In genomic region chr10:113477451-113477850, GRCh38 we compare ENCODE assay signal across 33 cellular contexts.
"Had no signal": no experiment of that assay in that cellular context is flagged by ENCODE, and none has a peak within 500 bp of the region (broad histone marks: within the 10 kb centered on the region; RNA-seq: fewer than 3 reads in every experiment).

No MANE protein-coding gene starts in this region.

- H3K4me3 Mint-ChIP-seq: activated B cell treated with CpG ODN at 0.5 μM for 24 hours; activated CD4-positive, alpha-beta memory T cell treated with anti-CD3 and anti-CD28 coated beads for 36 hours; activated CD4-positive, alpha-beta T cell treated with anti-CD3 and anti-CD28 coated beads for 36 hours; activated CD4-positive, alpha-beta T cell treated with anti-CD3 and anti-CD28 coated beads, Interleukin-2, amount 10 ng/mL, durations not matched to agents 24 days and 14 days; activated CD8-positive, alpha-beta memory T cell treated with anti-CD3 and anti-CD28 coated beads, Interleukin-2, amount 10 ng/mL, durations not matched to agents 7 days and 5 days; activated CD8-positive, alpha-beta T cell treated with anti-CD3 and anti-CD28 coated beads, Interleukin-2, amount 10 ng/mL, durations not matched to agents 7 days and 5 days; activated naive CD4-positive, alpha-beta T cell treated with anti-CD3 and anti-CD28 coated beads, Interleukin-2, amount 10 ng/mL, durations not matched to agents 7 days and 5 days; activated naive CD8-positive, alpha-beta T cell treated with anti-CD3 and anti-CD28 coated beads, Interleukin-2, amount 10 ng/mL, durations not matched to agents 7 days and 5 days; dendritic cell treated with granulocyte-macrophage colony-stimulating factor and Interleukin-4, amounts not matched to agents 40 ng/mL and 50 ng/mL, for 4 days; endodermal cell; T-helper 17 cell; T-helper 2 cell treated with Interferon-gamma antibody and Interleukin-4, amounts not matched to agents 5 μg/mL and 100 μg/mL, for 36 hours had no signal

- H3K36me3 ChIP-seq: cardiac muscle cell, colonic mucosa, gastrocnemius medialis, WERI-Rb-1 had no signal

- H3K9me3 ChIP-seq: colonic mucosa had no signal

- H3K27ac ChIP-seq: body of pancreas, cardiac muscle cell, colonic mucosa, dorsolateral prefrontal cortex, foreskin keratinocyte, gastrocnemius medialis, WERI-Rb-1 had no signal

- H3K4me1 Mint-ChIP-seq: activated B cell treated with CpG ODN at 0.5 μM for 24 hours; activated CD4-positive, alpha-beta T cell treated with anti-CD3 and anti-CD28 coated beads for 36 hours; activated CD4-positive, alpha-beta T cell treated with anti-CD3 and anti-CD28 coated beads, Interleukin-2, amount 10 ng/mL, durations not matched to agents 24 days and 14 days; activated CD8-positive, alpha-beta memory T cell treated with anti-CD3 and anti-CD28 coated beads, Interleukin-2, amount 10 ng/mL, durations not matched to agents 7 days and 5 days; activated naive CD4-positive, alpha-beta T cell treated with anti-CD3 and anti-CD28 coated beads, Interleukin-2, amount 10 ng/mL, durations not matched to agents 7 days and 5 days; activated naive CD8-positive, alpha-beta T cell treated with anti-CD3 and anti-CD28 coated beads, Interleukin-2, amount 10 ng/mL, durations not matched to agents 7 days and 5 days; T-helper 17 cell had no signal

- H3K27me3 Mint-ChIP-seq: activated B cell treated with CpG ODN at 0.5 μM for 24 hours; activated CD4-positive, alpha-beta T cell treated with anti-CD3 and anti-CD28 coated beads, Interleukin-2, amount 10 ng/mL, durations not matched to agents 24 days and 14 days; activated naive CD4-positive, alpha-beta T cell treated with anti-CD3 and anti-CD28 coated beads, Interleukin-2, amount 10 ng/mL, durations not matched to agents 7 days and 5 days had no signal

- ATAC-seq: activated CD4-positive, alpha-beta T cell treated with anti-CD3 and anti-CD28 coated beads for 36 hours; activated CD4-positive, CD25-positive, alpha-beta regulatory T cell treated with anti-CD3 and anti-CD28 coated beads, Interleukin-2, amount 50 U/mL, for 24 hours; activated CD8-positive, alpha-beta memory T cell treated with anti-CD3 and anti-CD28 coated beads, Interleukin-2, amount 10 ng/mL, durations not matched to agents 7 days and 5 days; activated CD8-positive, alpha-beta T cell treated with anti-CD3 and anti-CD28 coated beads, Interleukin-2, amount 10 ng/mL, durations not matched to agents 7 days and 5 days; activated naive CD4-positive, alpha-beta T cell treated with anti-CD3 and anti-CD28 coated beads, Interleukin-2, amount 50 U/mL, for 72 hours; body of pancreas; esophagus mucosa; foreskin keratinocyte; gastrocnemius medialis; T-helper 17 cell had no signal

- H3K27ac Mint-ChIP-seq: activated B cell treated with CpG ODN at 0.5 μM for 24 hours; activated CD4-positive, alpha-beta memory T cell treated with anti-CD3 and anti-CD28 coated beads for 36 hours; activated CD4-positive, alpha-beta T cell treated with anti-CD3 and anti-CD28 coated beads for 36 hours; activated CD4-positive, alpha-beta T cell treated with anti-CD3 and anti-CD28 coated beads, Interleukin-2, amount 10 ng/mL, durations not matched to agents 24 days and 14 days; activated CD8-positive, alpha-beta memory T cell treated with anti-CD3 and anti-CD28 coated beads, Interleukin-2, amount 10 ng/mL, durations not matched to agents 7 days and 5 days; activated CD8-positive, alpha-beta T cell treated with anti-CD3 and anti-CD28 coated beads, Interleukin-2, amount 10 ng/mL, durations not matched to agents 7 days and 5 days; activated naive CD4-positive, alpha-beta T cell treated with anti-CD3 and anti-CD28 coated beads, Interleukin-2, amount 10 ng/mL, durations not matched to agents 7 days and 5 days; activated naive CD4-positive, alpha-beta T cell treated with anti-CD3 and anti-CD28 coated beads, Interleukin-2, amount 50 U/mL, for 72 hours; activated naive CD8-positive, alpha-beta T cell treated with anti-CD3 and anti-CD28 coated beads, Interleukin-2, amount 10 ng/mL, durations not matched to agents 7 days and 5 days; dendritic cell treated with granulocyte-macrophage colony-stimulating factor and Interleukin-4, amounts not matched to agents 40 ng/mL and 50 ng/mL, for 4 days; endodermal cell; T-helper 17 cell; T-helper 2 cell treated with Interferon-gamma antibody and Interleukin-4, amounts not matched to agents 5 μg/mL and 100 μg/mL, for 36 hours had no signal

- H3K36me3 Mint-ChIP-seq: activated CD8-positive, alpha-beta memory T cell treated with anti-CD3 and anti-CD28 coated beads, Interleukin-2, amount 10 ng/mL, durations not matched to agents 7 days and 5 days; activated naive CD4-positive, alpha-beta T cell treated with anti-CD3 and anti-CD28 coated beads, Interleukin-2, amount 10 ng/mL, durations not matched to agents 7 days and 5 days; activated naive CD8-positive, alpha-beta T cell treated with anti-CD3 and anti-CD28 coated beads, Interleukin-2, amount 10 ng/mL, durations not matched to agents 7 days and 5 days had no signal

- H3K4me1 ChIP-seq: colonic mucosa, foreskin keratinocyte had no signal

- H3K27me3 ChIP-seq: body of pancreas, cardiac muscle cell, colonic mucosa, foreskin keratinocyte, gastrocnemius medialis had no signal

- DNase-seq: activated B cell treated with CpG ODN at 0.5 μM for 24 hours; activated CD4-positive, alpha-beta memory T cell treated with anti-CD3 and anti-CD28 coated beads for 36 hours; activated CD4-positive, alpha-beta T cell treated with anti-CD3 and anti-CD28 coated beads for 36 hours; activated CD4-positive, alpha-beta T cell treated with anti-CD3 and anti-CD28 coated beads, Interleukin-2, amount 10 ng/mL, durations not matched to agents 24 days and 14 days; activated CD8-positive, alpha-beta memory T cell treated with anti-CD3 and anti-CD28 coated beads, Interleukin-2, amount 10 ng/mL, durations not matched to agents 7 days and 5 days; activated CD8-positive, alpha-beta memory T cell treated with anti-CD3 and anti-CD28 coated beads, Interleukin-2, amount 50 U/mL, for 4 hours; activated CD8-positive, alpha-beta T cell treated with anti-CD3 and anti-CD28 coated beads, Interleukin-2, amount 10 ng/mL, durations not matched to agents 7 days and 5 days; activated gamma-delta T cell; activated naive CD4-positive, alpha-beta T cell; activated naive CD4-positive, alpha-beta T cell treated with anti-CD3 and anti-CD28 coated beads, Interleukin-2, amount 10 ng/mL, durations not matched to agents 7 days and 5 days; activated naive CD8-positive, alpha-beta T cell treated with anti-CD3 and anti-CD28 coated beads, Interleukin-2, amount 10 ng/mL, durations not matched to agents 7 days and 5 days; activated T-cell treated with anti-CD3 and anti-CD28 coated beads, Interleukin-2, amount 50 U/mL, for 1 hour; activated T-cell treated with anti-CD3 and anti-CD28 coated beads, Interleukin-2, amount 50 U/mL, for 48 hours; body of pancreas; central memory CD4-positive, alpha-beta T cell; cerebellar nuclear complex; colonic mucosa; dorsolateral prefrontal cortex; effector memory CD4-positive, alpha-beta T cell; endodermal cell; foreskin keratinocyte; gastrocnemius medialis; glutamatergic neuron; T-helper 1 cell; T-helper 17 cell; T1000; WERI-Rb-1 had no signal

- H3K4me3 ChIP-seq: body of pancreas, cardiac muscle cell, colonic mucosa, dorsolateral prefrontal cortex, gastrocnemius medialis had no signal
